9 cellular contexts compared by ENCODE assay signal in the genomic region with DNA sequence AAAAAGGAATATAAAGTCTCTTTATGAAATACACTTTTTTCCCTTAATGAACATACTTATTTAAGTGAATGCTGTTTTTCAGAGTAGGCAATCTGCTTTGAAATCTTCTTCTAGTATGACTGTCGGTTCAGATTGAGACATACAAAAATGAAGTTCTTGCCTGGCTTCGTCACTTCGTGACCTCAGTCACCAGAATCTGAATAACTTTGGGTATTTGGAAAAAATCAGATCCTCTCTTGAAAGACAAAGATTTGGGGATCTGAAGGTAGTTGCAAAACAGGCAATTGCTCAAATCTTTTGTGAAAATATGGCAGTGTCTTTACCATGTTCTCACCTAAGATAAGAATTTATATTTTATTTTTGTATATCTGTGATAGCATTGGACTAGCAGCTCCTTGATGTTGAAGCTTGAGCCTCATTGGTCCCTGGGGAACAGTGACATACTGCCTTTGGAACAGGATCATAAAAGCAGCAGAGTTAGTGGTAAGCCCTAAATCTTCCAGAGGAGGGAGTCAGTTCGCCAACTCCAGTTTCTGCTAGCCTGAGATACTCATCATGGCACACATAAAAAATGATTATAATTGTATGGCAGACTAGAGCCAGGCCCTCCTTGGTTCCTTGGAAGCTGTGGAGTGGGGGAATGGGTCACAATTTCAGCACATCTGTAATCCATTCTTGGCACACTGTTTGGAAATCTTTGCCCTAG.
DNase-seq lines count a peak whose midpoint lies in the region; TF ChIP-seq lines count a peak whose summit lies in the region.
"Had no signal": no experiment of that assay in that cellular context is flagged by ENCODE, and none has a peak within 500 bp of the region (broad histone marks: within the 10 kb centered on the region; RNA-seq: fewer than 3 reads in every experiment).

No MANE protein-coding gene starts in this region.

- H3K4me3 ChIP-seq in NB4 (ENCODE audit: low read depth, low read length): no peak overlapping the region
- no peak overlapping the region for H3K4me3 ChIP-seq in cardiac fibroblast (replicated peaks in 1 of 2; ENCODE audit: low read depth in 2 of 2, low read length in 2 of 2)

- TF ChIP-seq CTCF in NB4 (IDR thresholded peaks at IDR 0.05; ENCODE audit: low read depth, low read length): no peak
- TF ChIP-seq CTCF in cardiac fibroblast (IDR thresholded peaks at IDR 0.05; ENCODE audit: low read depth, low read length): peak; percentile 31

- peak; percentile 5 to 50 (median 22) for DNase-seq in NCI-H1417 (lab: John Stamatoyannopoulos, UW)
- no peak for DNase-seq in NCI-H1417 treated with DMSO at 0.1 percent for 48 hours (lab: John Stamatoyannopoulos, UW)
- peak; percentile 70 for DNase-seq in NB4 (ENCODE audit: low read depth)
- peak; percentile 50 to 87 for DNase-seq in cardiac fibroblast (ENCODE audit: low read depth in 2 of 2)
- peak; percentile 47 for DNase-seq in pons (ENCODE audit: low spot score)
- DNase-seq in central memory CD4-positive, alpha-beta T cell: no peak
- DNase-seq in activated CD8-positive, alpha-beta memory T cell treated with anti-CD3 and anti-CD28 coated beads, Interleukin-2, amount 50 U/mL, for 48 hours: no peak
- DNase-seq in T-helper 2 cell: no peak
- DNase-seq: C1 segment of cervical spinal cord had no signal

- no peak for TF ChIP-seq POLR2A in NB4 (IDR thresholded peaks at IDR 0.05; ENCODE audit: extremely low read depth, insufficient read length)

Comparison
In these comparisons a context has a peak if more than half of its experiments do, and no peak if none do; other contexts are left out.
1. DNase-seq: peak in NCI-H1417 (3 of 3), NB4 (single experiment), cardiac fibroblast (2 of 2) and pons (single experiment); none in NCI-H1417 treated with DMSO at 0.1 percent for 48 hours (single experiment), central memory CD4-positive, alpha-beta T cell (single experiment), activated CD8-positive, alpha-beta memory T cell treated with anti-CD3 and anti-CD28 coated beads, Interleukin-2, amount 50 U/mL, for 48 hours (single experiment) and T-helper 2 cell (0 of 5).